8 cellular contexts compared by ENCODE assay signal in the genomic region with DNA sequence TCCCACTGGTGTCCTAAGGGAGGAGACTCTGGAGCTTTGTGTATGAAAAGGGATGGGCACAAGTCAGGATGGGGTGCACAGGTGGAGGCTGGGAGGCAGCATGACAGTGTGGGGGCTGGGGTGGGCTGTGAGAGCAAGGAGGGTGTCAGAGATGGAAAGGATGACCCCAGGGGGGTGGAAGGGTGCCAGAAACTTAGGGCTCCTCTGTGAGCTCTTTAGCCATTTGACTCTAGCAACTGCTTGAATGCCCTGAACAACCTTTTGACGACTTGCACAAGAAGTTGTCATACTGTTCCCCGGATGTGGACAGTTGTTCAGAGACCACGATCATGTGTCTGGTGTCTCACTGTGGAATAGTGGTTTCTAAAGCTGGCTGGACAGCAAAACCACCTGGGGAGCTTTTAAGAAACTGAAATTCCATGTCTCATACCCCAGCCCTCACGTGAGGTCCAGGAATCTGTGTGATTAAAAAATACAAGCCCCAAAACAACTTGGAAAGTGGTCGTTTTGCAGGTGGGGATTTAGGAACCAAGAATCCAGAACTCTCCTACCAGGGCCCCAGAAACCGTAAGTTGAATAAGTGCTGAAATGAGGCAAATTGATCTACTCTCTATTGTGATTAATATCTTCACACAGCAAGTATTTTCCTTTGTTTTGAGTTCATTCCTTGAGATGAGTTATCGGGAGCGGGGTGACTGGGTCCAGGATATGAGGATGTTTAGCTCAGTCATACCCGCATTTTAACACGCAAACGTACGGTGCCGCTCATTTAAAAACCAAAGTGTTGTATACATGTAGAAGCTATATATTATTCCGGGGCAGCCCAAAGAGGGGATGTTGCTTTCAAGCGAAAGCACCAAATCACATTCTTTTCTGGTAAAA. TPM values are rescaled to one million over a fixed set of nuclear protein-coding genes. Genes with fewer than 3 reads are reported as not detected.
DNase-seq lines count a peak whose midpoint lies in the region; ATAC-seq and TF ChIP-seq lines count a peak whose summit lies in the region.

No MANE protein-coding gene starts in this region.

- no peak for TF ChIP-seq POLR2A in sigmoid colon (IDR thresholded peaks at IDR 0.05)

- no peak for TF ChIP-seq CTCF in sigmoid colon (IDR thresholded peaks at IDR 0.05)

- peak; percentile 50 for ATAC-seq in HG03196 (IDR thresholded peaks at IDR 0.05; ENCODE audit: unreplicated experiment)
- ATAC-seq in central memory CD8-positive, alpha-beta T cell (replicated peaks; ENCODE audit: extremely low read depth, poor library complexity, severe bottlenecking), result peak; percentile 50

- no peaks in the 10 kb centered on the region for H3K27me3 Mint-ChIP-seq in central memory CD8-positive, alpha-beta T cell

- no peaks in the 10 kb centered on the region for H3K9me3 ChIP-seq in sigmoid colon

- TF ChIP-seq EP300 in sigmoid colon (IDR thresholded peaks at IDR 0.05), result no peak

- peak overlapping the region; percentile 100 for H3K4me3 Mint-ChIP-seq in central memory CD8-positive, alpha-beta T cell

- H3K9me3 Mint-ChIP-seq in central memory CD8-positive, alpha-beta T cell, result no peaks in the 10 kb centered on the region

- intact Hi-C loops in sigmoid colon (cut with DNase I), result no loop called here

- H3K4me3 ChIP-seq in sigmoid colon, result peak overlapping the region in 1 of 4 donors; percentile 4

- H3K4me1 Mint-ChIP-seq in central memory CD8-positive, alpha-beta T cell, result peaks cover 69% of the 10 kb centered on the region

- peak overlapping the region; percentile 100 for H3K27ac Mint-ChIP-seq in central memory CD8-positive, alpha-beta T cell (ENCODE audit: low read depth)

- no peak overlapping the region for H3K27ac ChIP-seq in sigmoid colon

- peak in 2 of 3 donors; percentile 55 to 73 for DNase-seq in stimulated activated CD4-positive, alpha-beta T cell treated with anti-CD3 and anti-CD28 coated beads, Interleukin-12 subunit alpha, Interleukin-12 subunit beta, amount 100 ng/mL, for 48 hours (ENCODE audit: low read depth in 2 of 3, low spot score in 1 of 3)
- DNase-seq in stimulated activated CD4-positive, alpha-beta T cell treated with anti-CD3 and anti-CD28 coated beads, Interleukin-12 subunit alpha, Interleukin-12 subunit beta, amount 100 ng/mL, for 4 hours, result no peak
- DNase-seq in T-helper 22 cell (ENCODE audit: low read depth) (peak; percentile 44), sigmoid colon (no peak), DMS 273 (lab: John Stamatoyannopoulos, UW; ENCODE audit: unreplicated experiment) (no peak)
- DNase-seq in central memory CD8-positive, alpha-beta T cell (ENCODE audit: low spot score in 2 of 2), result peak in 1 of 2 donors; percentile 61
- DNase-seq in stimulated activated CD8-positive, alpha-beta memory T cell treated with anti-CD3 and anti-CD28 coated beads, Interleukin-12 subunit alpha, Interleukin-12 subunit beta, amount 100 ng/mL, for 24 hours (ENCODE audit: extremely low read depth), result peak; percentile 40

- H3K27me3 ChIP-seq in sigmoid colon, result no peaks in the 10 kb centered on the region

- H3K4me1 ChIP-seq in sigmoid colon, result no peaks in the 10 kb centered on the region

- H3K36me3 ChIP-seq in sigmoid colon, result no peaks in the 10 kb centered on the region

- H3K36me3 Mint-ChIP-seq in central memory CD8-positive, alpha-beta T cell (ENCODE audit: insufficient read depth), result peaks cover 81% of the 10 kb centered on the region

- 47 to 66% methylated on average over 15 of the region's 15 CpGs for WGBS in sigmoid colon, 2 donors

RNA-seq across cellular contexts. Expression of a gene that starts 3.4 kb away (rescaled TPM):
- 1 to 10 TPM in 2 of 4 donors, under 1 TPM in 2; 0.49 to 1.4 (median 1.0) TPM for total RNA-seq in sigmoid colon
- 10 to 100 TPM in 1 of 3 donors, 1 to 10 TPM in 2; 2.5 to 38.8 (median 4.2) TPM for polyA plus RNA-seq in sigmoid colon

Comparison
In these comparisons a context has a peak if more than half of its experiments do, and no peak if none do; other contexts are left out.
1. DNase-seq: peak in stimulated activated CD4-positive, alpha-beta T cell treated with anti-CD3 and anti-CD28 coated beads, Interleukin-12 subunit alpha, Interleukin-12 subunit beta, amount 100 ng/mL, for 48 hours (2 of 3), T-helper 22 cell (single experiment) and stimulated activated CD8-positive, alpha-beta memory T cell treated with anti-CD3 and anti-CD28 coated beads, Interleukin-12 subunit alpha, Interleukin-12 subunit beta, amount 100 ng/mL, for 24 hours (single experiment); none in stimulated activated CD4-positive, alpha-beta T cell treated with anti-CD3 and anti-CD28 coated beads, Interleukin-12 subunit alpha, Interleukin-12 subunit beta, amount 100 ng/mL, for 4 hours (single experiment), sigmoid colon (single experiment) and DMS 273 (single experiment).